27 cellular contexts compared by ENCODE assay signal in genomic region chr9:137987244-137988030, GRCh38.
DNase-seq lines count a peak whose midpoint lies in the region; ATAC-seq and TF ChIP-seq lines count a peak whose summit lies in the region.
"Had no signal": no experiment of that assay in that cellular context is flagged by ENCODE, and none has a peak within 500 bp of the region (broad histone marks: within the 10 kb centered on the region; RNA-seq: fewer than 3 reads in every experiment).

No MANE protein-coding gene starts in this region.

- in situ Hi-C loops in G401 (cut with HindIII; ENCODE audit: low sequenced_read_pairs) = no loop called here

- ATAC-seq in GM21390 (IDR thresholded peaks at IDR 0.05; ENCODE audit: unreplicated experiment) = no peak
- ATAC-seq: activated CD8-positive, alpha-beta T cell treated with anti-CD3 and anti-CD28 coated beads for 36 hours; activated naive CD8-positive, alpha-beta T cell treated with anti-CD3 and anti-CD28 coated beads, Interleukin-2, amount 50 U/mL, for 24 hours; mucosa of descending colon had no signal

- H3K9me3 Mint-ChIP-seq in neural crest cell = no peaks in the 10 kb centered on the region
- H3K9me3 Mint-ChIP-seq: activated CD8-positive, alpha-beta T cell treated with anti-CD3 and anti-CD28 coated beads for 36 hours; activated naive CD8-positive, alpha-beta T cell treated with anti-CD3 and anti-CD28 coated beads, Interleukin-2, amount 50 U/mL, for 24 hours had no signal

- peaks cover 14% of the 10 kb centered on the region for H3K27me3 Mint-ChIP-seq in neural crest cell (ENCODE audit: low read depth)

- DNase-seq in ELF-1 (ENCODE audit: low read depth, low spot score) (peak; percentile 16), HT1080 (ENCODE audit: low read depth) (peak; percentile 23), astrocyte of the hippocampus (ENCODE audit: low read depth, low spot score) (peak; percentile 18), neural crest cell (ENCODE audit: low read depth, low spot score) (no peak), germinal center (ENCODE audit: low spot score) (no peak), G401 (ENCODE audit: low spot score) (no peak), NCI-H187 (lab: John Stamatoyannopoulos, UW) (no peak)
- DNase-seq: activated CD4-positive, CD25-positive, alpha-beta regulatory T cell treated with anti-CD3 and anti-CD28 coated beads, Interleukin-2, amount 50 U/mL, for 72 hours; activated CD8-positive, alpha-beta T cell treated with anti-CD3 and anti-CD28 coated beads for 36 hours; activated naive CD8-positive, alpha-beta T cell treated with anti-CD3 and anti-CD28 coated beads, Interleukin-2, amount 50 U/mL, for 24 hours; CD4-positive, alpha-beta memory T cell; DMS 273 treated with DMSO at 0.1 percent for 48 hours; effector memory CD4-positive, alpha-beta T cell; foreskin fibroblast; GF-D8; immature natural killer cell; IMR-90; left ventricle myocardium inferior; mucosa of descending colon; NCI-H1105 treated with DMSO at 0.1 percent for 48 hours; NCI-H446 treated with DMSO at 0.1 percent for 48 hours; nephron progenitor cell; SJCRH30; T-helper 1 cell had no signal

- peaks cover 4% of the 10 kb centered on the region for H3K36me3 Mint-ChIP-seq in neural crest cell (ENCODE audit: low read depth)
- H3K36me3 Mint-ChIP-seq: CD4-positive, alpha-beta memory T cell; immature natural killer cell had no signal

- no peak for TF ChIP-seq CTCF in neural crest cell (conservative IDR thresholded peaks at IDR 0.05)

- H3K27ac Mint-ChIP-seq in neural crest cell (ENCODE audit: unreplicated experiment) = peak overlapping the region; percentile 75
- H3K27ac Mint-ChIP-seq: activated CD8-positive, alpha-beta T cell treated with anti-CD3 and anti-CD28 coated beads for 36 hours; activated naive CD8-positive, alpha-beta T cell treated with anti-CD3 and anti-CD28 coated beads, Interleukin-2, amount 50 U/mL, for 24 hours; brain; progenitor cell of endocrine pancreas had no signal

- H3K4me3 Mint-ChIP-seq in neural crest cell = no peak overlapping the region
- H3K4me3 Mint-ChIP-seq: activated CD8-positive, alpha-beta T cell treated with anti-CD3 and anti-CD28 coated beads for 36 hours; activated naive CD8-positive, alpha-beta T cell treated with anti-CD3 and anti-CD28 coated beads, Interleukin-2, amount 50 U/mL, for 24 hours; brain; CD4-positive, alpha-beta memory T cell; immature natural killer cell; nephron progenitor cell had no signal

- H3K4me1 Mint-ChIP-seq in neural crest cell = no peaks in the 10 kb centered on the region
- H3K4me1 Mint-ChIP-seq: activated naive CD8-positive, alpha-beta T cell treated with anti-CD3 and anti-CD28 coated beads, Interleukin-2, amount 50 U/mL, for 24 hours; immature natural killer cell had no signal

Comparison
In these comparisons a context has a peak if more than half of its experiments do, and no peak if none do; other contexts are left out.
1. DNase-seq: peak in ELF-1 (single experiment), HT1080 (single experiment) and astrocyte of the hippocampus (single experiment); none in neural crest cell (single experiment), germinal center (single experiment), G401 (single experiment) and NCI-H187 (0 of 2).